ENCODE assay signal across 10 cellular contexts in genomic region chr4:41142946-41143720, GRCh38.
A peak's percentile ranks its signal among the peaks of the same experiment; 100 is the strongest.
DNase-seq lines count a peak whose midpoint lies in the region; ATAC-seq and TF ChIP-seq lines count a peak whose summit lies in the region.
"Had no signal": no experiment of that assay in that cellular context is flagged by ENCODE, and none has a peak within 500 bp of the region (broad histone marks: within the 10 kb centered on the region; RNA-seq: fewer than 3 reads in every experiment).

No MANE protein-coding gene starts in this region.

- H3K4me3 Mint-ChIP-seq in type B pancreatic cell, result no peak overlapping the region
- H3K4me3 Mint-ChIP-seq: effector memory CD8-positive, alpha-beta T cell had no signal

- peak overlapping the region; percentile 88 for H3K27ac ChIP-seq in left ventricle myocardium inferior (replicated peaks)

- peaks cover 69% of the 10 kb centered on the region for H3K4me1 ChIP-seq in left ventricle myocardium inferior

- H3K9me3 Mint-ChIP-seq in type B pancreatic cell, result no peaks in the 10 kb centered on the region
- H3K9me3 Mint-ChIP-seq: effector memory CD8-positive, alpha-beta T cell had no signal

- no peak overlapping the region for H3K27ac Mint-ChIP-seq in type B pancreatic cell
- H3K27ac Mint-ChIP-seq: effector memory CD8-positive, alpha-beta T cell had no signal

- intact Hi-C loops in left ventricle myocardium inferior (cut with micrococcal nuclease), result no loop called here
- intact Hi-C loops in sciatic nerve (cut with DNase I), result no loop called here

- DNase-seq in EL (peak; percentile 96), amniotic epithelial cell (ENCODE audit: low read depth) (peak; percentile 96), left ventricle myocardium inferior (peak; percentile 28), sciatic nerve (ENCODE audit: low spot score) (peak; percentile 78), RKO (ENCODE audit: low spot score) (no peak), type B pancreatic cell (ENCODE audit: extremely low spot score, unreplicated experiment) (no peak)
- no peak for DNase-seq in activated T-cell treated with anti-CD3 and anti-CD28 coated beads, Interleukin-2, amount 50 U/mL, for 48 hours
- DNase-seq in stimulated activated CD4-positive, alpha-beta T cell treated with anti-CD3 and anti-CD28 coated beads, Interleukin-2, amount 100 ng/mL, for 24 hours, result no peak
- DNase-seq: effector memory CD8-positive, alpha-beta T cell; T-helper 1 cell had no signal

- H3K4me1 Mint-ChIP-seq in type B pancreatic cell (ENCODE audit: unreplicated experiment), result peaks cover 34% of the 10 kb centered on the region

- H3K36me3 Mint-ChIP-seq in type B pancreatic cell, result peaks cover 10% of the 10 kb centered on the region

- H3K9me3 ChIP-seq in left ventricle myocardium inferior (replicated peaks), result no peaks in the 10 kb centered on the region

- H3K4me3 ChIP-seq in left ventricle myocardium inferior, result peak overlapping the region; percentile 10

- H3K27me3 ChIP-seq in left ventricle myocardium inferior (ENCODE audit: low read depth), result no peaks in the 10 kb centered on the region

- TF ChIP-seq CTCF in left ventricle myocardium inferior (IDR thresholded peaks at IDR 0.05; ENCODE audit: borderline replicate concordance), result no peak
- TF ChIP-seq CTCF in type B pancreatic cell (conservative IDR thresholded peaks at IDR 0.05), result no peak

- no peaks in the 10 kb centered on the region for H3K27me3 Mint-ChIP-seq in type B pancreatic cell
- H3K27me3 Mint-ChIP-seq: effector memory CD8-positive, alpha-beta T cell had no signal

- peaks cover 4% of the 10 kb centered on the region for H3K36me3 ChIP-seq in left ventricle myocardium inferior

- ATAC-seq in sciatic nerve, result peak; percentile 90
- ATAC-seq: effector memory CD8-positive, alpha-beta T cell had no signal

Comparison
In these comparisons a context has a peak if more than half of its experiments do, and no peak if none do; other contexts are left out.
1. DNase-seq: peak in EL (single experiment), amniotic epithelial cell (single experiment), left ventricle myocardium inferior (single experiment) and sciatic nerve (single experiment); none in RKO (single experiment), activated T-cell treated with anti-CD3 and anti-CD28 coated beads, Interleukin-2, amount 50 U/mL, for 48 hours (0 of 2), type B pancreatic cell (single experiment) and stimulated activated CD4-positive, alpha-beta T cell treated with anti-CD3 and anti-CD28 coated beads, Interleukin-2, amount 100 ng/mL, for 24 hours (0 of 2).